ENCODE assay signal across 1 cellular context in the genomic region with DNA sequence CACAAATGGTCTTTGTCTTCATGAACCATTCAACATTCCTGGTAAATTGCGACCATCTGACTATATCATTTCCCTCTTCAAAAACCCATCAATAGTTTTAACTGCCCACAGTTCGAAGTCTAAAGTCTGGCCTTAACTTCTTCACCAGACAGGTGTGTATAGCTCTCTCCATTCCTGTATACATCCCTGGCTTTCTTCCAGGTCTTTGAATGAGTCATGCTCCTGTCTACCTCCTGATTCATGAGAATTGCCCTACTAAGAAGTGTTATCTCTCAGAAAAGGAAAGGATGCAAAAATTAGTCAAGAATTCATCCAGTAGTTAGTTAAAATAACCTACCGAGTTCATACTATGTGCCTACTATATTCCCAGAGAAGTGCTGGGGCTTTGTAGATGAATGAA.
TF ChIP-seq lines count a peak whose summit lies in the region.

No MANE protein-coding gene starts in this region.

TF ChIP-seq in K562, 482 proteins besides CTCF, POLR2A, EP300 and RAD21 (continued from another document):
- TF ChIP-seq, protein P1, sequence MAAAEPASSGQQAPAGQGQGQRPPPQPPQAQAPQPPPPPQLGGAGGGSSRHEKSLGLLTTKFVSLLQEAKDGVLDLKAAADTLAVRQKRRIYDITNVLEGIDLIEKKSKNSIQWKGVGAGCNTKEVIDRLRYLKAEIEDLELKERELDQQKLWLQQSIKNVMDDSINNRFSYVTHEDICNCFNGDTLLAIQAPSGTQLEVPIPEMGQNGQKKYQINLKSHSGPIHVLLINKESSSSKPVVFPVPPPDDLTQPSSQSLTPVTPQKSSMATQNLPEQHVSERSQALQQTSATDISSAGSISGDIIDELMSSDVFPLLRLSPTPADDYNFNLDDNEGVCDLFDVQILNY (CRISPR knock-in tag; IDR thresholded peaks at IDR 0.05) = no peak
